In the genomic region with DNA sequence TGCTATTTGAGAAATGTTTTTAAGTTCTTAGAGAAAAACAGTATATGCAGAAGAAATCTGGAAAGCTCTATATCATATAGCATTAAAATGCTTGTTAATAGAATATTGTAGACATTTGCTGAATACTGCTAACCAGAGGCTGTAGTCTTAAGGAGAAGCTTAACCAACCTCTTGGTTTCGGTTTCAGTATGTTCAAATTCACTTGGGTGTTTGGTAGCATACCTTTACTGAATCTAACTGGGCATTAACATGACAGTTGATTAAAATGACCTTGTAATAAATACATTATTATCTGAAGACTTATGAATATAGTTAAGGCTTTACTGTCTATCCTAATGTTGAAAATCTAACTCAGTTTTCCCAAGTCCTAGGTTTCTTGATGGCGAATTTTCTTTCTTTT, we compare ENCODE assay signal across 7 cellular contexts. TPM values are rescaled to one million over a fixed set of nuclear protein-coding genes. Genes with fewer than 3 reads are reported as not detected.
A peak's percentile ranks its signal among the peaks of the same experiment; 100 is the strongest.
DNase-seq lines count a peak whose midpoint lies in the region; ATAC-seq and FAIRE-seq lines count a peak whose summit lies in the region.

No MANE protein-coding gene starts in this region.

- H3K27me3 ChIP-seq in skeletal muscle satellite cell (ENCODE audit: control insufficient read depth, insufficient read depth, low read length) = no peaks in the 10 kb centered on the region

- H3K9me3 ChIP-seq in skeletal muscle satellite cell (replicated peaks; ENCODE audit: low read length) = no peaks in the 10 kb centered on the region

- ATAC-seq in HG03066 (IDR thresholded peaks at IDR 0.05; ENCODE audit: low read depth, unreplicated experiment) (peak; percentile 50), HG02588 (IDR thresholded peaks at IDR 0.05; ENCODE audit: unreplicated experiment) (no peak)

- H3K9me3 Mint-ChIP-seq in activated naive CD8-positive, alpha-beta T cell (ENCODE audit: low read depth) = no peaks in the 10 kb centered on the region

- H3K4me3 Mint-ChIP-seq in activated naive CD8-positive, alpha-beta T cell = peak overlapping the region; percentile 100

- H3K27ac Mint-ChIP-seq in activated naive CD8-positive, alpha-beta T cell = peak overlapping the region; percentile 74

- peaks cover 29% of the 10 kb centered on the region for H3K36me3 Mint-ChIP-seq in activated naive CD8-positive, alpha-beta T cell

- H3K4me3 ChIP-seq in skeletal muscle satellite cell (ENCODE audit: low read length) = no peak overlapping the region

- peak overlapping the region; percentile 88 for H3K4me2 ChIP-seq in skeletal muscle satellite cell (ENCODE audit: low read length)

- H3K27me3 Mint-ChIP-seq in activated naive CD8-positive, alpha-beta T cell = no peaks in the 10 kb centered on the region

- peak; percentile 84 for FAIRE-seq in GM19239 (lab: Jason Lieb, UNC)

- H3K36me3 ChIP-seq in skeletal muscle satellite cell (ENCODE audit: insufficient read depth, low read length) = peaks cover 62% of the 10 kb centered on the region

- DNase-seq in GM19239 (ENCODE audit: insufficient read length, low spot score) = peak; percentile 17
- DNase-seq in epidermal melanocyte (ENCODE audit: insufficient read length, low spot score) = no peak
- no peak for DNase-seq in NCI-H128 (lab: John Stamatoyannopoulos, UW; ENCODE audit: unreplicated experiment)

- peaks cover 24% of the 10 kb centered on the region for H3K4me1 ChIP-seq in skeletal muscle satellite cell (ENCODE audit: control insufficient read depth, insufficient read depth, low read length)

- H3K9ac ChIP-seq in skeletal muscle satellite cell (ENCODE audit: low read depth, low read length) = no peak overlapping the region

- peaks cover 75% of the 10 kb centered on the region for H3K4me1 Mint-ChIP-seq in activated naive CD8-positive, alpha-beta T cell (ENCODE audit: low read depth)

RNA-seq across cellular contexts. Expression of a gene that starts 5.4 kb away (rescaled TPM):
- total RNA-seq in skeletal muscle satellite cell (2012; rRNA removed) = 25.8 and 30.2 TPM in 2 replicates

RNA-seq across cellular contexts. Expression of a gene that starts 31.1 kb away (rescaled TPM):
- total RNA-seq in skeletal muscle satellite cell (2012; rRNA removed) = 4.8 and 5.0 TPM in 2 replicates
